In the genomic region with DNA sequence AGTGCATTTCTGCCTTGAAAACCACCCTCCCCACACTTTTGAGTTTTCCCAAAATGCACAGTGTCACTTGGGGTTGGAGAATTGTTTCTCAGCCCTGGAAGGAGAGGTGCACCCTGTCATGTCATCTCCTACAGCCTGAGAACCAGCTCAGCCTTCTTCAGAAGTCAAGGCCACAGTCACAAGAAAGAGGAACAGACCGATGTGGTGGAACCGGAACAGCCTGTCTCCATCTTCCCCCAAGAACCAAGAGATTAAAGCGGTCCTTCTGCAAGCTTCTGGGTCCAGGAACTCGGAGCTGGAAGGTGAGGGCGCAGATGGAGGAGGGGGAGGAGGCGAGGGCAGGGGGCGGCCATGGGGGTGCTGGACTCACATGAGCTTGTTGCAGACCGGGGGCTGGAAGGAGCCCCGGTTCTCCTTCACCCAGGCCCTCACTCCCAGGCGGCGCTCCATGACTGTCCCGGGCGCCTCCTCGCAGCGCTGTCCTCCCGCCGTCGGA, we compare ENCODE assay signal across 8 cellular contexts. TPM values are rescaled to one million over a fixed set of nuclear protein-coding genes. Genes with fewer than 3 reads are reported as not detected.
DNase-seq lines count a peak whose midpoint lies in the region; ATAC-seq, FAIRE-seq and TF ChIP-seq lines count a peak whose summit lies in the region.

No MANE protein-coding gene starts in this region.

- H3K9me3 Mint-ChIP-seq in activated CD8-positive, alpha-beta T cell treated with anti-CD3 and anti-CD28 coated beads for 36 hours = no peaks in the 10 kb centered on the region

- peak overlapping the region; percentile 73 for H3K4me3 Mint-ChIP-seq in activated CD8-positive, alpha-beta T cell treated with anti-CD3 and anti-CD28 coated beads for 36 hours

- no peaks in the 10 kb centered on the region for H3K36me3 ChIP-seq in left ventricle myocardium inferior
- H3K36me3 ChIP-seq in gastrocnemius medialis = no peaks in the 10 kb centered on the region

- H3K9me3 ChIP-seq in left ventricle myocardium inferior (replicated peaks) (no peaks in the 10 kb centered on the region), gastrocnemius medialis (no peaks in the 10 kb centered on the region)

- H3K4me1 Mint-ChIP-seq in activated CD8-positive, alpha-beta T cell treated with anti-CD3 and anti-CD28 coated beads for 36 hours (ENCODE audit: low read depth) = peaks cover 46% of the 10 kb centered on the region

- no peak for TF ChIP-seq CTCF in activated CD8-positive, alpha-beta T cell treated with anti-CD3 and anti-CD28 coated beads for 36 hours (IDR thresholded peaks at IDR 0.05)
- TF ChIP-seq CTCF in left ventricle myocardium inferior (IDR thresholded peaks at IDR 0.05; ENCODE audit: borderline replicate concordance) = no peak
- TF ChIP-seq CTCF in gastrocnemius medialis (IDR thresholded peaks at IDR 0.05 in 4 of 5, conservative IDR thresholded peaks at IDR 0.05 in 1 of 5) = no peak

- peak overlapping the region; percentile 91 for H3K27ac ChIP-seq in left ventricle myocardium inferior (replicated peaks)
- H3K27ac ChIP-seq in gastrocnemius medialis = peak overlapping the region; percentile 66 to 80 (median 74)

- H3K27me3 ChIP-seq in left ventricle myocardium inferior (ENCODE audit: low read depth) = peaks cover 57% of the 10 kb centered on the region
- H3K27me3 ChIP-seq in gastrocnemius medialis = peaks cover 3 to 28% (median 21%) of the 10 kb centered on the region in 3 donors

- POLR2A ChIA-PET in activated CD8-positive, alpha-beta T cell treated with anti-CD3 and anti-CD28 coated beads for 36 hours (lab: Charles Lee) = interaction anchor here (6.3 kb wide), 1 partner anchor 19 kb away, joined by 45 read pairs; no protein-coding TSS in a partner anchor

- H3K4me3 ChIP-seq in left ventricle myocardium inferior = peak overlapping the region; percentile 74
- H3K4me3 ChIP-seq in gastrocnemius medialis = peak overlapping the region; percentile 53 to 69 (median 59)

- H3K4me1 ChIP-seq in left ventricle myocardium inferior = peaks cover 39% of the 10 kb centered on the region
- peaks cover 6 to 7% of the 10 kb centered on the region in 2 donors for H3K4me1 ChIP-seq in gastrocnemius medialis

- no peaks in the 10 kb centered on the region for H3K36me3 Mint-ChIP-seq in activated CD8-positive, alpha-beta T cell treated with anti-CD3 and anti-CD28 coated beads for 36 hours (ENCODE audit: low read depth)

- ATAC-seq in HG02763 (IDR thresholded peaks at IDR 0.05; ENCODE audit: unreplicated experiment) = peak; percentile 2
- ATAC-seq in activated CD8-positive, alpha-beta T cell treated with anti-CD3 and anti-CD28 coated beads for 36 hours = peak; percentile 14
- ATAC-seq in gastrocnemius medialis = peak; percentile 34 to 51

- peak overlapping the region; percentile 47 for H3K27ac Mint-ChIP-seq in activated CD8-positive, alpha-beta T cell treated with anti-CD3 and anti-CD28 coated beads for 36 hours

- intact Hi-C loops in activated CD8-positive, alpha-beta T cell treated with anti-CD3 and anti-CD28 coated beads for 36 hours (cut with micrococcal nuclease) = no loop called here
- intact Hi-C loops in left ventricle myocardium inferior (cut with micrococcal nuclease) = no loop called here
- intact Hi-C loops in gastrocnemius medialis (cut with DNase I; ENCODE audit: low total_unique reads) = no loop called here

- TF ChIP-seq POLR2A in GM10847 (IDR thresholded peaks at IDR 0.05; ENCODE audit: extremely low read depth, insufficient read length) (peak; percentile 64), gastrocnemius medialis (IDR thresholded peaks at IDR 0.05) (no peak)

- DNase-seq in activated CD8-positive, alpha-beta T cell treated with anti-CD3 and anti-CD28 coated beads for 36 hours = peak; percentile 27
- DNase-seq in left ventricle myocardium inferior (no peak), gastrocnemius medialis (no peak), urothelium cell line (ENCODE audit: low spot score) (no peak), DMS153 treated with DMSO at 0.1 percent for 48 hours (lab: John Stamatoyannopoulos, UW; ENCODE audit: unreplicated experiment) (no peak), NCI-H1092 (lab: John Stamatoyannopoulos, UW) (no peak)

- H3K27me3 Mint-ChIP-seq in activated CD8-positive, alpha-beta T cell treated with anti-CD3 and anti-CD28 coated beads for 36 hours = peaks cover 36% of the 10 kb centered on the region

- CTCF ChIA-PET in activated CD8-positive, alpha-beta T cell treated with anti-CD3 and anti-CD28 coated beads for 36 hours (lab: Charles Lee) = interaction anchor here (0.6 to 1.5 kb wide), 5 partner anchors 11 to 36 kb away, joined by 3 to 7 read pairs (median 3); no protein-coding TSS in a partner anchor

- FAIRE-seq in urothelium cell line (lab: Jason Lieb, UNC) = no peak

- in situ Hi-C loops in gastrocnemius medialis (cut with MboI; ENCODE audit: low sequenced_read_pairs in 4 of 4) = no loop called here

RNA-seq across cellular contexts. Expression of a gene that starts 0.2 kb away (rescaled TPM):
- 1 to 10 TPM in 1 of 2 experiments, under 1 TPM in 1; 0.63 to 1.0 TPM for total RNA-seq in activated CD8-positive, alpha-beta T cell treated with anti-CD3 and anti-CD28 coated beads for 36 hours
- 2.3 TPM for total RNA-seq in left ventricle myocardium inferior
- total RNA-seq in gastrocnemius medialis = 1 to 10 TPM in 3 of 4 donors, under 1 TPM in 1; 0.53 to 2.5 (median 2.1) TPM

RNA-seq across cellular contexts. Expression of a gene that starts 28.2 kb away (rescaled TPM):
- total RNA-seq in activated CD8-positive, alpha-beta T cell treated with anti-CD3 and anti-CD28 coated beads for 36 hours = under 1 TPM in 1 of 2 experiments, not detected in 1; 0.40 TPM
- 0.36 TPM for total RNA-seq in left ventricle myocardium inferior
- under 1 TPM in 1 of 4 donors, not detected in 3; 0.56 TPM for total RNA-seq in gastrocnemius medialis
